8 cellular contexts compared by ENCODE assay signal in genomic region chr17:8222380-8222629, GRCh38. TPM values are rescaled to one million over a fixed set of nuclear protein-coding genes. Genes with fewer than 3 reads are reported as not detected.
DNase-seq lines count a peak whose midpoint lies in the region; ATAC-seq and TF ChIP-seq lines count a peak whose summit lies in the region.

No MANE protein-coding gene starts in this region.

- H3K36me3 Mint-ChIP-seq in activated CD4-positive, alpha-beta T cell treated with anti-CD3 and anti-CD28 coated beads, Interleukin-2, amount 10 ng/mL, durations not matched to agents 7 days and 5 days (ENCODE audit: low read depth) = peaks cover 33% of the 10 kb centered on the region

- H2AFZ ChIP-seq in hepatocyte = no peak overlapping the region

- no peaks in the 10 kb centered on the region for H3K27me3 ChIP-seq in hepatocyte

- peak overlapping the region; percentile 96 for H3K27ac ChIP-seq in hepatocyte

- H3K4me1 Mint-ChIP-seq in activated CD4-positive, alpha-beta T cell treated with anti-CD3 and anti-CD28 coated beads, Interleukin-2, amount 10 ng/mL, durations not matched to agents 7 days and 5 days = peaks cover 68% of the 10 kb centered on the region

- no peaks in the 10 kb centered on the region for H3K36me3 ChIP-seq in hepatocyte (replicated peaks; ENCODE audit: insufficient read depth, low read depth)

- 3% methylated on average over 9 of the region's 9 CpGs for WGBS in hepatocyte (ENCODE audit: low lambda C conversion rate, missing lambda C conversion rate)

- peak; percentile 25 for ATAC-seq in HG02970 (IDR thresholded peaks at IDR 0.05; ENCODE audit: low FRiP score, unreplicated experiment)
- ATAC-seq in stimulated activated naive CD8-positive, alpha-beta T cell treated with anti-CD3 and anti-CD28 coated beads, Interleukin-15, Interleukin-2, amounts not matched to agents 100 U/mL and 50 U/mL, for 24 hours = peak; percentile 33

- H3K4me2 ChIP-seq in hepatocyte = peak overlapping the region; percentile 86

- H3K27me3 Mint-ChIP-seq in activated CD4-positive, alpha-beta T cell treated with anti-CD3 and anti-CD28 coated beads, Interleukin-2, amount 10 ng/mL, durations not matched to agents 7 days and 5 days = no peaks in the 10 kb centered on the region

- TF ChIP-seq CTCF in WI38 (IDR thresholded peaks at IDR 0.05; ENCODE audit: low read depth, low read length) (no peak), hepatocyte (IDR thresholded peaks at IDR 0.05; ENCODE audit: poor library complexity) (no peak)

- POLR2A ChIA-PET in activated CD4-positive, alpha-beta T cell treated with anti-CD3 and anti-CD28 coated beads, Interleukin-2, amount 10 ng/mL, durations not matched to agents 7 days and 5 days (lab: Charles Lee) = interaction anchor here (0.7 to 1.7 kb wide), 3 partner anchors 12 to 73 kb away, joined by 3 to 11 read pairs (median 3); partner anchors contain the start of genes AURKB and SLC25A35

- H3K9me2 ChIP-seq in hepatocyte (replicated peaks; ENCODE audit: insufficient read depth) = no peaks in the 10 kb centered on the region

- no peaks in the 10 kb centered on the region for H4K20me1 ChIP-seq in hepatocyte (ENCODE audit: insufficient read depth, poor library complexity, severe bottlenecking)

- peak; percentile 86 for DNase-seq in activated CD4-positive, alpha-beta T cell treated with anti-CD3 and anti-CD28 coated beads, Interleukin-2, amount 10 ng/mL, durations not matched to agents 7 days and 5 days
- DNase-seq in activated CD4-positive, alpha-beta T cell treated with anti-CD3 and anti-CD28 coated beads for 1 hour = no peak
- DNase-seq in hepatocyte (ENCODE audit: low spot score) (no peak), T1000 (lab: John Stamatoyannopoulos, UW) (no peak), UCSD-AML1 (lab: John Stamatoyannopoulos, UW; ENCODE audit: unreplicated experiment) (no peak)
- no peak for DNase-seq in stimulated activated naive CD8-positive, alpha-beta T cell treated with anti-CD3 and anti-CD28 coated beads, Interleukin-15, Interleukin-2, amounts not matched to agents 100 U/mL and 50 U/mL, for 24 hours

- H3K9me3 Mint-ChIP-seq in activated CD4-positive, alpha-beta T cell treated with anti-CD3 and anti-CD28 coated beads, Interleukin-2, amount 10 ng/mL, durations not matched to agents 7 days and 5 days = no peaks in the 10 kb centered on the region

- no peaks in the 10 kb centered on the region for H3K79me2 ChIP-seq in hepatocyte

- peaks cover 10% of the 10 kb centered on the region for H3K4me1 ChIP-seq in hepatocyte (ENCODE audit: insufficient read depth)

- H3K4me3 ChIP-seq in WI38 (ENCODE audit: low read depth, low read length) (peak overlapping the region; percentile 69), hepatocyte (peak overlapping the region; percentile 61)

- CTCF ChIA-PET in activated CD4-positive, alpha-beta T cell treated with anti-CD3 and anti-CD28 coated beads, Interleukin-2, amount 10 ng/mL, durations not matched to agents 7 days and 5 days (lab: Charles Lee) = interaction anchor here (1.0 to 3.0 kb wide), 22 partner anchors 9 to 162 kb away, joined by 3 to 16 read pairs (median 6); partner anchors contain the start of genes AURKB and SLC25A35

- H3K4me3 Mint-ChIP-seq in activated CD4-positive, alpha-beta T cell treated with anti-CD3 and anti-CD28 coated beads, Interleukin-2, amount 10 ng/mL, durations not matched to agents 7 days and 5 days = peak overlapping the region; percentile 95

- peak overlapping the region; percentile 99 for H3K27ac Mint-ChIP-seq in activated CD4-positive, alpha-beta T cell treated with anti-CD3 and anti-CD28 coated beads, Interleukin-2, amount 10 ng/mL, durations not matched to agents 7 days and 5 days

- no peaks in the 10 kb centered on the region for H3K9me3 ChIP-seq in hepatocyte (ENCODE audit: low read depth)

RNA-seq across cellular contexts. Expression of gene AURKB, which starts 11.9 kb away (rescaled TPM):
- 100 to 1,000 TPM; 188 to 224 TPM for total RNA-seq in activated CD4-positive, alpha-beta T cell treated with anti-CD3 and anti-CD28 coated beads, Interleukin-2, amount 10 ng/mL, durations not matched to agents 7 days and 5 days
- total RNA-seq in hepatocyte = 9.3 and 9.9 TPM in 2 replicates
- 25.3 and 27.5 TPM in 2 replicates for polyA plus RNA-seq in hepatocyte

RNA-seq across cellular contexts. Expression of gene CTC1, which starts 25.6 kb away (rescaled TPM):
- total RNA-seq in activated CD4-positive, alpha-beta T cell treated with anti-CD3 and anti-CD28 coated beads, Interleukin-2, amount 10 ng/mL, durations not matched to agents 7 days and 5 days = 100 to 1,000 TPM; 125 to 126 TPM
- total RNA-seq in hepatocyte = 6.3 and 11.4 TPM in 2 replicates
- polyA plus RNA-seq in hepatocyte = 17.2 and 19.4 TPM in 2 replicates

RNA-seq across cellular contexts. Expression of gene PFAS, which starts 26.8 kb away (rescaled TPM):
- total RNA-seq in activated CD4-positive, alpha-beta T cell treated with anti-CD3 and anti-CD28 coated beads, Interleukin-2, amount 10 ng/mL, durations not matched to agents 7 days and 5 days = 10 to 100 TPM; 54.0 to 60.4 TPM
- total RNA-seq in hepatocyte = 10.5 and 18.8 TPM in 2 replicates
- 13.6 and 16.1 TPM in 2 replicates for polyA plus RNA-seq in hepatocyte

RNA-seq across cellular contexts. Expression of gene BORCS6, which starts 32.3 kb away (rescaled TPM):
- total RNA-seq in activated CD4-positive, alpha-beta T cell treated with anti-CD3 and anti-CD28 coated beads, Interleukin-2, amount 10 ng/mL, durations not matched to agents 7 days and 5 days = 10 to 100 TPM; 12.2 to 12.9 TPM
- total RNA-seq in hepatocyte = 9.4 and 10.7 TPM in 2 replicates
- polyA plus RNA-seq in hepatocyte = 7.7 and 10.2 TPM in 2 replicates

RNA-seq across cellular contexts. Expression of gene TMEM107, which starts 46.1 kb away (rescaled TPM):
- 10 to 100 TPM; 34.8 to 37.2 TPM for total RNA-seq in activated CD4-positive, alpha-beta T cell treated with anti-CD3 and anti-CD28 coated beads, Interleukin-2, amount 10 ng/mL, durations not matched to agents 7 days and 5 days
- 21.1 and 25.3 TPM in 2 replicates for total RNA-seq in hepatocyte
- 12.8 and 13.6 TPM in 2 replicates for polyA plus RNA-seq in hepatocyte

Comparison
In these comparisons a context has a peak if more than half of its experiments do, and no peak if none do; other contexts are left out.
1. RNA of gene AURKB, which starts 11.9 kb away (total RNA-seq): 188 to 224 TPM in activated CD4-positive, alpha-beta T cell treated with anti-CD3 and anti-CD28 coated beads, Interleukin-2, amount 10 ng/mL, durations not matched to agents 7 days and 5 days; 9.3 to 9.9 TPM in hepatocyte; every median in the first group is over 10 times any median in the second.
2. RNA of gene CTC1, which starts 25.6 kb away (total RNA-seq): 125 to 126 TPM in activated CD4-positive, alpha-beta T cell treated with anti-CD3 and anti-CD28 coated beads, Interleukin-2, amount 10 ng/mL, durations not matched to agents 7 days and 5 days; 6.3 to 11.4 TPM in hepatocyte; every median in the first group is over 10 times any median in the second.